In the genomic region with DNA sequence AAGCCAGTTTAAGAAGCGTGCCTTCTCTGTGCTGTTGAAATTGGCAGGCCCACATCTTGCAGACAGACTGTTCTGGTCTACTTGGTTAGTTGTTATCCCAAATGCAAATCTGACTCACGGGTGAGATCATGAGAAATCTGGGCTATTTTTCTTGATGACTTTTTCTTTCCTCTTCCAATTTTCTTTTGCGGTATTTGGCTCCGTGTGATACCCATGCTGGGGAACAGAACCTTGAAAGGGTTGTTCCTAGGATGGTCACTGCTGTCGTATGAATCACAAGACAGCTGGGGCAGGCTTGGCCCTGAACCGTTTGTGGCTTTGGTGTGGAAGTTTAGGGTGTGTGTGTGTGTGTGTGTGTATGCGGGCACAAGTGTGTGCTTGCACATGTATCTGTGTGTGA, we compare ENCODE assay signal across 22 cellular contexts. TPM values are rescaled to one million over a fixed set of nuclear protein-coding genes. Genes with fewer than 3 reads are reported as not detected.
A peak's percentile ranks its signal among the peaks of the same experiment; 100 is the strongest.
DNase-seq lines count a peak whose midpoint lies in the region; ATAC-seq and TF ChIP-seq lines count a peak whose summit lies in the region.
"Had no signal": no experiment of that assay in that cellular context is flagged by ENCODE, and none has a peak within 500 bp of the region (broad histone marks: within the 10 kb centered on the region; RNA-seq: fewer than 3 reads in every experiment).

No MANE protein-coding gene starts in this region.

- no peak overlapping the region for H3K4me3 Mint-ChIP-seq in HFFc6
- H3K4me3 Mint-ChIP-seq: activated CD8-positive, alpha-beta T cell treated with anti-CD3 and anti-CD28 coated beads, Interleukin-2, amount 10 ng/mL, durations not matched to agents 7 days and 5 days; activated T-helper 1 cell treated with anti-CD3 and anti-CD28 coated beads, Interleukin-12 subunit alpha, Interleukin-12 subunit beta, Interleukin-2, Interleukin-4 antibody, amounts not matched to agents 30 ng/mL and 10 ng/mL and 1 ng/mL, durations not matched to agents 14 hours and 24 hours and 36 hours; CD8-positive, alpha-beta memory T cell had no signal

- ATAC-seq in HG02610 (IDR thresholded peaks at IDR 0.05; ENCODE audit: unreplicated experiment) = no peak
- ATAC-seq in esophagus mucosa = no peak
- ATAC-seq in HG03469 (IDR thresholded peaks at IDR 0.05; ENCODE audit: unreplicated experiment) = no peak
- ATAC-seq: activated CD8-positive, alpha-beta T cell treated with anti-CD3 and anti-CD28 coated beads, Interleukin-2, amount 10 ng/mL, durations not matched to agents 7 days and 5 days; Panc1 had no signal

- no peak overlapping the region for H3K4me3 ChIP-seq in astrocyte of the spinal cord (ENCODE audit: low read depth, low read length)
- H3K4me3 ChIP-seq: dorsolateral prefrontal cortex, uterus had no signal

- DNase-seq in A172 (ENCODE audit: low spot score) (peak; percentile 34), HFFc6 (peak; percentile 0), astrocyte of the spinal cord (ENCODE audit: low read depth, low spot score) (peak; percentile 92), iris pigment epithelial cell (ENCODE audit: low read depth) (peak; percentile 9), kidney glomerular epithelial cell (lab: John Stamatoyannopoulos, UW) (no peak)
- DNase-seq: activated CD8-positive, alpha-beta T cell treated with anti-CD3 and anti-CD28 coated beads, Interleukin-2, amount 10 ng/mL, durations not matched to agents 7 days and 5 days; CD8-positive, alpha-beta memory T cell; DND-41; dorsolateral prefrontal cortex; KG1; naive B cell; NCI-H1105; stimulated activated CD4-positive, alpha-beta T cell treated with anti-CD3 and anti-CD28 coated beads, Interleukin-12 subunit alpha, Interleukin-12 subunit beta, amount 100 ng/mL, for 4 hours; stimulated activated naive CD4-positive, alpha-beta T cell treated with Interleukin-2 at 50 U/mL for 16 hours; uterus; WERI-Rb-1 had no signal

- H3K27ac Mint-ChIP-seq in HFFc6 = no peak overlapping the region
- H3K27ac Mint-ChIP-seq: activated CD8-positive, alpha-beta T cell treated with anti-CD3 and anti-CD28 coated beads, Interleukin-2, amount 10 ng/mL, durations not matched to agents 7 days and 5 days; activated T-helper 1 cell treated with anti-CD3 and anti-CD28 coated beads, Interleukin-12 subunit alpha, Interleukin-12 subunit beta, Interleukin-2, Interleukin-4 antibody, amounts not matched to agents 30 ng/mL and 10 ng/mL and 1 ng/mL, durations not matched to agents 14 hours and 24 hours and 36 hours; CD8-positive, alpha-beta memory T cell; naive B cell; progenitor cell of endocrine pancreas had no signal

- H3K9me3 Mint-ChIP-seq in HFFc6 = no peaks in the 10 kb centered on the region

- 0 out of 2 replicates have a peak, but pooled peaks cover 5% of the 10 kb centered on the region for H3K4me1 Mint-ChIP-seq in HFFc6 (ENCODE audit: low read depth)
- H3K4me1 Mint-ChIP-seq: CD8-positive, alpha-beta memory T cell; naive B cell had no signal

- peaks cover 14% of the 10 kb centered on the region for H3K27me3 Mint-ChIP-seq in HFFc6 (ENCODE audit: insufficient read depth)

- H3K36me3 Mint-ChIP-seq in HFFc6 (ENCODE audit: low read depth) = no peaks in the 10 kb centered on the region
- H3K36me3 Mint-ChIP-seq: CD8-positive, alpha-beta memory T cell had no signal

- in situ Hi-C loops in astrocyte of the spinal cord (cut with HindIII; ENCODE audit: low sequenced_read_pairs) = no loop called here

- TF ChIP-seq CTCF in HFFc6 (IDR thresholded peaks at IDR 0.05) (no peak), astrocyte of the spinal cord (IDR thresholded peaks at IDR 0.05; ENCODE audit: low read depth, low read length) (no peak)

RNA-seq across cellular contexts. Expression of a gene that starts 24.6 kb away (rescaled TPM):
- 0.14 and 0.16 TPM in 2 replicates for total RNA-seq in A172 (2014; rRNA removed; shearing (Covaris generic))
- total RNA-seq in HFFc6 (2021; fragmentation: NEBNext Ultra II Directional; extraction: Animal tissue kit (Norgen Biotek cat#: 25700)) = under 1 TPM; 0.02 to 0.12 (median 0.09) TPM
- total RNA-seq in esophagus mucosa = 20.8 TPM
- total RNA-seq: activated CD8-positive, alpha-beta T cell treated with anti-CD3 and anti-CD28 coated beads, Interleukin-2, amount 10 ng/mL, durations not matched to agents 7 days and 5 days; activated T-helper 1 cell treated with anti-CD3 and anti-CD28 coated beads, Interleukin-12 subunit alpha, Interleukin-12 subunit beta, Interleukin-2, Interleukin-4 antibody, amounts not matched to agents 30 ng/mL and 10 ng/mL and 1 ng/mL, durations not matched to agents 14 hours and 24 hours and 36 hours had no signal

Comparison
In these comparisons a context has a peak if more than half of its experiments do, and no peak if none do; other contexts are left out.
1. RNA of a gene that starts 24.6 kb away (total RNA-seq): 20.8 TPM in esophagus mucosa (single experiment); 0.14 to 0.16 TPM in A172 and 0.02 to 0.12 TPM in HFFc6; every median in the first group is over 10 times any median in the second.